Comparison of ENCODE assay signal across 9 cellular contexts in the genomic region with DNA sequence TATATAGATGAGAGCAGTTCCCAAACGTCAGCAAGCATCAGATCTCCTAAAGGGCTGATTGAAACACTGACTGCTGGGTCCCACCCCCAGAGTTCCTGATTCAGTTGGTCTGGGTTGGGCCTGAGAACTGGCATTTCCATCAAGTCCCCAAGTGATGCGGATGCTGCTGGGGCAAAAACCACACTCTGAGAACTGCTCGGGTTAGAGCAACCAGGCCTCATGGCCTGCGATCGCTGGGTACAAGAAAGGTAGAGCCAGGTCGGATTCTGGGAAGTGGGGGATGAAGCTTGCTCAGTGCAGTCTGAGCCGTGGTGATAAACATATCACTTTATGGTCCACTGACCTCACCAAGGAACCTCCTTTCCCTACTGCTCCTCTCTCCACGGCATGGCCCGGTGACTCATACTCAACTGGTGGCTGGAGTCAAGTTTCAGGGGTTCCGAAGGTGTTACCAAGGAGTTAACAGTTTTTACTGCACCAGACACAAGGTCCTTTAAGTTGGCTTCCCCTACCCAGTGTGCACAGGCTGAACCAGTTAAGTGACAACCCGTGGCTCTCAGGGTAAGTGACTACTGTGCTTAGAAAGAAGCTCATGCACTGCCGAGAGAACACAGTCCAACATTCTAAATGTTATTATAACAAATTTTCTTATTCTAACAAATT.
DNase-seq lines count a peak whose midpoint lies in the region; ATAC-seq and FAIRE-seq lines count a peak whose summit lies in the region.
"Had no signal": no experiment of that assay in that cellular context is flagged by ENCODE, and none has a peak within 500 bp of the region (broad histone marks: within the 10 kb centered on the region; RNA-seq: fewer than 3 reads in every experiment).

No MANE protein-coding gene starts in this region.

- H3K9me3 ChIP-seq in muscle layer of colon (ENCODE audit: low read length), result no peaks in the 10 kb centered on the region
- H3K9me3 ChIP-seq: heart right ventricle had no signal

- peaks cover 31% of the 10 kb centered on the region for H3K36me3 ChIP-seq in muscle layer of colon (ENCODE audit: insufficient read depth, low read length)

- no peak for ATAC-seq in HG03159 (IDR thresholded peaks at IDR 0.05; ENCODE audit: unreplicated experiment)

- no peak overlapping the region for H3K9ac ChIP-seq in muscle layer of colon (ENCODE audit: low read length)

- DNase-seq in ELR (ENCODE audit: low read depth) (peak; percentile 92), HTR-8/SVneo (ENCODE audit: insufficient read length, low spot score) (peak; percentile 69), amniotic stem cell (lab: John Stamatoyannopoulos, UW) (peak; percentile 77), cerebellum (ENCODE audit: low spot score) (no peak), NCI-H1417 (lab: John Stamatoyannopoulos, UW) (no peak)
- DNase-seq in activated CD4-positive, CD25-positive, alpha-beta regulatory T cell treated with anti-CD3 and anti-CD28 coated beads, Interleukin-2, amount 50 U/mL, for 72 hours, result no peak
- DNase-seq: heart right ventricle had no signal

- no peak overlapping the region for H3K4me3 ChIP-seq in muscle layer of colon (ENCODE audit: low read depth in 1 of 2, low read length in 2 of 2)
- H3K4me3 ChIP-seq: heart right ventricle had no signal

- FAIRE-seq in HTR-8/SVneo (lab: Jason Lieb, UNC), result peak; percentile 54

- peak overlapping the region; percentile 40 for H3K27ac ChIP-seq in muscle layer of colon (ENCODE audit: low read depth, low read length)

- peaks cover 71% of the 10 kb centered on the region for H3K4me1 ChIP-seq in muscle layer of colon (ENCODE audit: insufficient read depth, low read length)

- no peaks in the 10 kb centered on the region for H3K27me3 ChIP-seq in muscle layer of colon (ENCODE audit: control insufficient read depth in 1 of 2, insufficient read depth in 2 of 2, low read length in 2 of 2)
- H3K27me3 ChIP-seq: heart right ventricle had no signal

Comparison
In these comparisons a context has a peak if more than half of its experiments do, and no peak if none do; other contexts are left out.
1. DNase-seq: peak in ELR (single experiment), HTR-8/SVneo (single experiment) and amniotic stem cell (single experiment); none in activated CD4-positive, CD25-positive, alpha-beta regulatory T cell treated with anti-CD3 and anti-CD28 coated beads, Interleukin-2, amount 50 U/mL, for 72 hours (single experiment), cerebellum (single experiment) and NCI-H1417 (0 of 3).